8 cellular contexts compared by ENCODE assay signal in genomic region chr7:72266-73183, GRCh38.
DNase-seq lines count a peak whose midpoint lies in the region; ATAC-seq, FAIRE-seq and TF ChIP-seq lines count a peak whose summit lies in the region.
"Not testable (repeated sequence)": the region's sequence is repeated elsewhere in the genome, so short reads cannot be mapped to it uniquely, and the experiment has no call there.

No MANE protein-coding gene starts in this region.

- H3K79me2 ChIP-seq in astrocyte (ENCODE audit: insufficient read depth, low read length) = not testable (repeated sequence)

- H3K9ac ChIP-seq in astrocyte (ENCODE audit: low read length) = not testable (repeated sequence)

- not testable (repeated sequence) for ATAC-seq in upper lobe of right lung

- H3K27ac Mint-ChIP-seq in astrocyte (ENCODE audit: unreplicated experiment) = not testable (repeated sequence)

- not testable (repeated sequence) for H2AFZ ChIP-seq in astrocyte (ENCODE audit: low read depth, low read length)

- not testable (repeated sequence) for H3K4me3 Mint-ChIP-seq in astrocyte (ENCODE audit: unreplicated experiment)

- H3K4me3 ChIP-seq in SJCRH30; astrocyte (ENCODE audit: insufficient read depth, low read depth, low read length); fibroblast of mammary gland (ENCODE audit: control insufficient read depth, low read depth, low read length); upper lobe of right lung: not testable (repeated sequence)

- H3K4me2 ChIP-seq in astrocyte (ENCODE audit: low read length) = not testable (repeated sequence)

- H3K27ac ChIP-seq in SJCRH30; astrocyte (ENCODE audit: low read depth, low read length); upper lobe of right lung: not testable (repeated sequence)

- not testable (repeated sequence) for H4K20me1 ChIP-seq in astrocyte (ENCODE audit: insufficient read depth, low read length)

- H3K4me1 ChIP-seq in SJCRH30, upper lobe of right lung: not testable (repeated sequence)
- H3K4me1 ChIP-seq in astrocyte (ENCODE audit: insufficient read depth, low read length) = peaks cover 11% of the 10 kb centered on the region

- DNase-seq in EH (ENCODE audit: low read depth) = peak; percentile 39
- DNase-seq in SJCRH30 = peak; percentile 36 to 52
- peak; percentile 31 for DNase-seq in astrocyte (ENCODE audit: low read depth)
- peak; percentile 32 for DNase-seq in fibroblast of mammary gland (ENCODE audit: low read depth)
- peak; percentile 20 for DNase-seq in cardiac septum (ENCODE audit: low spot score)
- DNase-seq in left kidney (ENCODE audit: low read depth, low spot score) = peak; percentile 38
- DNase-seq in posterior vena cava (ENCODE audit: low spot score) = peak; percentile 57
- DNase-seq in upper lobe of right lung = peak; percentile 32

- H3K36me3 ChIP-seq in SJCRH30; astrocyte (ENCODE audit: insufficient read depth, low read length); upper lobe of right lung: not testable (repeated sequence)

- H3K27me3 Mint-ChIP-seq in astrocyte (ENCODE audit: low read depth, unreplicated experiment) = peaks cover 32% of the 10 kb centered on the region

- not testable (repeated sequence) for H3K9me3 ChIP-seq in SJCRH30 (replicated peaks); astrocyte (ENCODE audit: insufficient read depth, low read depth, low read length); upper lobe of right lung

- intact Hi-C loops in cardiac septum (cut with DNase I); posterior vena cava (cut with DNase I); upper lobe of right lung (cut with DNase I): not testable (repeated sequence)

- not testable (repeated sequence) for FAIRE-seq in astrocyte (lab: Jason Lieb, UNC)

- not testable (repeated sequence) for H3K27me3 ChIP-seq in SJCRH30; astrocyte (ENCODE audit: insufficient read depth, low read length); upper lobe of right lung

- H3K4me1 Mint-ChIP-seq in astrocyte (ENCODE audit: low read depth, unreplicated experiment) = not testable (repeated sequence)

- not testable (repeated sequence) for H3K9me3 Mint-ChIP-seq in astrocyte (ENCODE audit: unreplicated experiment)

- H3K36me3 Mint-ChIP-seq in astrocyte (ENCODE audit: low read depth, unreplicated experiment) = not testable (repeated sequence)

- TF ChIP-seq CTCF in astrocyte (IDR thresholded peaks at IDR 0.05; ENCODE audit: insufficient read depth, low read depth, low read length); fibroblast of mammary gland (conservative IDR thresholded peaks at IDR 0.05; ENCODE audit: control insufficient read depth, insufficient read depth, low read depth, low read length); upper lobe of right lung (IDR thresholded peaks at IDR 0.05): not testable (repeated sequence)
